In the genomic region with DNA sequence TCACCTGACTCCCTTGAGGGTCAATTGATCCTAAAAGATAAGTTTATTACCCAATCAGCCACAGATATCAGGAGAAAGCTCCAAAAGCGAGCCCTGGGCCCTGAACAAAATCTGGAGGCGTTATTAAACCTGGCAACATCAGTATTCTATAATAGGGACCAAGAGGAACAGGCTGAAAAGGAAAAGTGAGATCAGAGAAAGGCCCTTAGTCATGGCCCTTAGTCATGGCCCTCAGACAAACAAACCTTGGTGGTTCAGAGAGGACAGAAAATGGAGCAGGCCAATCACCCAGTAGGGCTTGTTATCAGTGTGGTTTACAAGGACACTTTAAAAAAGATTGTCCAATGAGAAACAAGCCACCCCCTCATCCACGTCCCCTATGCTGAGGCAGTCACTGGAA, we compare ENCODE assay signal across 7 cellular contexts.
A peak's percentile ranks its signal among the peaks of the same experiment; 100 is the strongest.
DNase-seq lines count a peak whose midpoint lies in the region; ATAC-seq, FAIRE-seq and TF ChIP-seq lines count a peak whose summit lies in the region.
"Not testable (repeated sequence)": the region's sequence is repeated elsewhere in the genome, so short reads cannot be mapped to it uniquely, and the experiment has no call there.

No MANE protein-coding gene starts in this region.

- not testable (repeated sequence) for H3K18ac ChIP-seq in mesenchymal stem cell (ENCODE audit: low read depth in 1 of 2, low read length in 2 of 2)

- not testable (repeated sequence) for H2BK15ac ChIP-seq in mesenchymal stem cell (ENCODE audit: low read depth, poor library complexity, severe bottlenecking)

- H3K4me2 ChIP-seq in K562 (ENCODE audit: insufficient read depth, low read length); mesenchymal stem cell (ENCODE audit: low read length, poor library complexity, severe bottlenecking): not testable (repeated sequence)

- not testable (repeated sequence) for TF ChIP-seq EP300 in K562 (IDR thresholded peaks at IDR 0.05; ENCODE audit: low read length); esophagus muscularis mucosa (IDR thresholded peaks at IDR 0.05)

- 7% methylated on average over 3 of the region's 3 CpGs for WGBS in K562 (ENCODE audit: insufficient coverage, low coverage, missing lambda C conversion rate)
- 50% methylated on average over 2 of the region's 3 CpGs for WGBS in esophagus muscularis mucosa
- WGBS in mesenchymal stem cell = 79% methylated on average over 3 of the region's 3 CpGs

- not testable (repeated sequence) for BruUV-seq in K562 (replicated peaks; lab: Mats Ljungman, UMichigan)

- not testable (repeated sequence) for FAIRE-seq in K562 (lab: Jason Lieb, UNC)

- H2AK5ac ChIP-seq in mesenchymal stem cell (ENCODE audit: low read length, severe bottlenecking) = not testable (repeated sequence)

- not testable (repeated sequence) for TF ChIP-seq RAD21 in K562 (CRISPR knock-in tag; conservative IDR thresholded peaks at IDR 0.05 in 1 of 2, IDR thresholded peaks at IDR 0.05 in 1 of 2)

- CTCF ChIA-PET in K562 (lab: Yijun Ruan, JAX; ENCODE audit: low intra/inter-chr PET ratio) = not testable (repeated sequence)

- not testable (repeated sequence) for H3K9me1 ChIP-seq in K562 (ENCODE audit: control insufficient read depth, insufficient read depth, low read length)

- not testable (repeated sequence) for H3K36me3 ChIP-seq in K562 (ENCODE audit: control insufficient read depth, insufficient read depth, low read length); esophagus muscularis mucosa; mesenchymal stem cell (ENCODE audit: control insufficient read depth in 1 of 2, insufficient read depth in 2 of 2, low read depth in 1 of 2, low read length in 2 of 2)

- not testable (repeated sequence) for H2BK120ac ChIP-seq in mesenchymal stem cell (ENCODE audit: low read depth, low read length)

- H2BK12ac ChIP-seq in mesenchymal stem cell (ENCODE audit: low read length in 2 of 2) = not testable (repeated sequence)

- intact Hi-C loops in K562 (cut with micrococcal nuclease); esophagus muscularis mucosa (cut with DNase I): not testable (repeated sequence)

- POLR2A ChIA-PET in K562 (lab: Yijun Ruan, JAX) = not testable (repeated sequence)

- in situ Hi-C loops in K562 (cut with MboI) = not testable (repeated sequence)

- not testable (repeated sequence) for TF ChIP-seq POLR2A in K562 (conservative IDR thresholded peaks at IDR 0.05); esophagus muscularis mucosa (IDR thresholded peaks at IDR 0.05; ENCODE audit: low read depth)

- H3K23ac ChIP-seq in mesenchymal stem cell (ENCODE audit: low read length in 2 of 2) = not testable (repeated sequence)

- H3K14ac ChIP-seq in mesenchymal stem cell (ENCODE audit: low read length in 2 of 2) = not testable (repeated sequence)

- ATAC-seq in K562 = peak; percentile 57; the same call in 2 of the 3 replicates

- TF ChIP-seq CTCF in K562 (IDR thresholded peaks at IDR 0.05 in 2 of 3, conservative IDR thresholded peaks at IDR 0.05 in 1 of 3; ENCODE audit: insufficient read depth in 2 of 3, low read depth in 1 of 3, low read length in 3 of 3); esophagus muscularis mucosa (IDR thresholded peaks at IDR 0.05): not testable (repeated sequence)

- not testable (repeated sequence) for H4K20me1 ChIP-seq in K562 (replicated peaks; ENCODE audit: control insufficient read depth, insufficient read depth, low read length)

- DNase-seq in Daoy (ENCODE audit: low read depth) = peak; percentile 44
- DNase-seq in HCEC 1CT = peak; percentile 28
- DNase-seq in M059J (ENCODE audit: low read depth) = peak; percentile 43
- DNase-seq in RPMI7951 (ENCODE audit: low read depth) = peak; percentile 29
- DNase-seq in K562 (ENCODE audit: extremely low read depth in 1 of 4, low spot score in 3 of 4) = peak in 1 of 4 experiments; percentile 51
- DNase-seq in esophagus muscularis mucosa (ENCODE audit: extremely low spot score) = peak; percentile 57
- peak; percentile 13 for DNase-seq in mesenchymal stem cell

- H3K4ac ChIP-seq in mesenchymal stem cell (ENCODE audit: low read depth in 1 of 2, low read length in 2 of 2) = not testable (repeated sequence)

- not testable (repeated sequence) for H2BK5ac ChIP-seq in mesenchymal stem cell (ENCODE audit: low read depth, low read length, poor library complexity, severe bottlenecking)

- not testable (repeated sequence) for H3K27me3 ChIP-seq in K562 (ENCODE audit: control insufficient read depth in 2 of 2, insufficient read depth in 2 of 2, low read length in 2 of 2); esophagus muscularis mucosa; mesenchymal stem cell (ENCODE audit: control insufficient read depth in 1 of 2, insufficient read depth in 1 of 2, low read length in 2 of 2)

- not testable (repeated sequence) for H3K4me1 ChIP-seq in K562 (replicated peaks in 1 of 2; ENCODE audit: control insufficient read depth in 2 of 2, insufficient read depth in 2 of 2, low read length in 2 of 2); esophagus muscularis mucosa; mesenchymal stem cell (ENCODE audit: control insufficient read depth, insufficient read depth, low read depth, low read length)

- H3K79me2 ChIP-seq in K562 (ENCODE audit: control insufficient read depth, insufficient read depth, low read length) = not testable (repeated sequence)

- H4K91ac ChIP-seq in mesenchymal stem cell (ENCODE audit: low read length) = not testable (repeated sequence)

- H3K4me3 ChIP-seq in K562; esophagus muscularis mucosa; mesenchymal stem cell (ENCODE audit: insufficient read depth in 1 of 2, low read depth in 1 of 2, low read length in 2 of 2): not testable (repeated sequence)

- not testable (repeated sequence) for H4K8ac ChIP-seq in mesenchymal stem cell (ENCODE audit: low read length)

- not testable (repeated sequence) for H3K9ac ChIP-seq in K562 (ENCODE audit: insufficient read depth in 1 of 2, low read depth in 2 of 2, low read length in 2 of 2); mesenchymal stem cell (ENCODE audit: low read length)

- H3K27ac ChIP-seq in K562 (ENCODE audit: extremely low read depth, low read depth, low read length) = peak overlapping the region; percentile 46; the same call in 2 of the 3 replicates
- H3K27ac ChIP-seq in esophagus muscularis mucosa (replicated peaks in 1 of 4); mesenchymal stem cell (ENCODE audit: low read length, poor library complexity, severe bottlenecking): not testable (repeated sequence)

- not testable (repeated sequence) for H3K9me3 ChIP-seq in K562 (replicated peaks; ENCODE audit: control insufficient read depth, insufficient read depth, low read depth, low read length); esophagus muscularis mucosa; mesenchymal stem cell (ENCODE audit: control insufficient read depth, low read length)

- not testable (repeated sequence) for H3K79me1 ChIP-seq in mesenchymal stem cell (replicated peaks; ENCODE audit: low read length, poor library complexity, severe bottlenecking)

- H2AFZ ChIP-seq in K562 (ENCODE audit: low read depth, low read length) = peak overlapping the region; percentile 20; the same call in 1 of the 2 replicates
- not testable (repeated sequence) for H2AFZ ChIP-seq in mesenchymal stem cell (ENCODE audit: low read depth, low read length)

TF ChIP-seq in K562, 482 proteins besides CTCF, POLR2A, EP300 and RAD21 (continues in another document):
- TF ChIP-seq FOXM1 (IDR thresholded peaks at IDR 0.05; ENCODE audit: low read depth) = peak; percentile 31; the same call in 1 of the 2 replicates
- not testable (repeated sequence) for TF ChIP-seq FOXM1 (CRISPR knock-in tag; IDR thresholded peaks at IDR 0.05; ENCODE audit: low read depth)
- TF ChIP-seq, protein P1, sequence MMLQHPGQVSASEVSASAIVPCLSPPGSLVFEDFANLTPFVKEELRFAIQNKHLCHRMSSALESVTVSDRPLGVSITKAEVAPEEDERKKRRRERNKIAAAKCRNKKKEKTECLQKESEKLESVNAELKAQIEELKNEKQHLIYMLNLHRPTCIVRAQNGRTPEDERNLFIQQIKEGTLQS (IDR thresholded peaks at IDR 0.05) = peak; percentile 37; the same call in 1 of the 2 replicates
- TF ChIP-seq, protein P1 (CRISPR knock-in tag; conservative IDR thresholded peaks at IDR 0.05) = not testable (repeated sequence)
- TF ChIP-seq NFE2 (IDR thresholded peaks at IDR 0.05; ENCODE audit: low read depth) = peak; percentile 75
- TF ChIP-seq EGR1 (conservative IDR thresholded peaks at IDR 0.05) = peak; percentile 62
- TF ChIP-seq, protein P2, sequence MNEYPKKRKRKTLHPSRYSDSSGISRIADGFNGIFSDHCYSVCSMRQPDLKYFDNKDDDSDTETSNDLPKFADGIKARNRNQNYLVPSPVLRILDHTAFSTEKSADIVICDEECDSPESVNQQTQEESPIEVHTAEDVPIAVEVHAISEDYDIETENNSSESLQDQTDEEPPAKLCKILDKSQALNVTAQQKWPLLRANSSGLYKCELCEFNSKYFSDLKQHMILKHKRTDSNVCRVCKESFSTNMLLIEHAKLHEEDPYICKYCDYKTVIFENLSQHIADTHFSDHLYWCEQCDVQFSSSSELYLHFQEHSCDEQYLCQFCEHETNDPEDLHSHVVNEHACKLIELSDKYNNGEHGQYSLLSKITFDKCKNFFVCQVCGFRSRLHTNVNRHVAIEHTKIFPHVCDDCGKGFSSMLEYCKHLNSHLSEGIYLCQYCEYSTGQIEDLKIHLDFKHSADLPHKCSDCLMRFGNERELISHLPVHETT (CRISPR knock-in tag; conservative IDR thresholded peaks at IDR 0.05 in 1 of 2, IDR thresholded peaks at IDR 0.05 in 1 of 2) = 0 out of 4 replicates have a peak, but pooled peaks of 1 of the 2 experiments have one; percentile 50
- TF ChIP-seq MAFF (IDR thresholded peaks at IDR 0.05; ENCODE audit: low read length) = 0 out of 2 replicates have a peak, but pooled peaks have one; percentile 19
- TF ChIP-seq FOSL1 (tag; conservative IDR thresholded peaks at IDR 0.05) = peak; percentile 69
